In the genomic region with DNA sequence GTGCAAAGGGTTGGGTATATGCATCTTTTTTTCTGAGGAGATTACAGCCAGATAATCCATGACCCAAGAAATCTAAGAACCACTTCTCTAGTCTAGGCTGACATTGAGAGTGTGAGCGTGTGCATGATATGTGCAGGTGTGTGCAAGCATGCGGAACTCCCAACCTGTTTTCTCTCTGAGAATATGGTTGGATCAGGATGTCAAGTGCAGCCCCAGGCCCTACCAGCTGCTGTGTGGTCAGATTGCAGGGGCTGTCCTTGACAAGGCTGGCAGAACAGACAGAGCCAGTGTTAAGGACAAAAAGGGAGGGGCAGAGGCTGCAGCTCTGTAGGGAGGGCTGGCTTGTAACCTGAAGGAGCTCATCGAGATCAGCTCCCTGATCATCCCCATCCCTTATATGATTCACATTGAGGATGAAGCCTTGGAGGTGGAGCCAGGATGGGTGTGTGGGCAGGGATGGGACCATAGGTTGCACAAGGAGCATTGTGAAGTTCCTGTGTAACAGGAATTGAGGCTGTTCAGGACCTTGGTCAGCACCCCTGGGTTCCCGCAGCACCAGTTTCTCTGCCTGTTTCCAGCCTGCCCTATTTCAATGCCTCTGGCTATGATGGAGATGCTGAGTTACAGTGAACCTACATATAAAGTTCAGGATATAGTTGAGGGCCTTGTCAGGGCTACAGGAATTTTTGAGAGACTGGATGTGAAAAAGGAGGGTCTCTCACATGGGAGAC, we compare ENCODE assay signal across 9 cellular contexts. TPM values are rescaled to one million over a fixed set of nuclear protein-coding genes. Genes with fewer than 3 reads are reported as not detected.
DNase-seq lines count a peak whose midpoint lies in the region; ATAC-seq and TF ChIP-seq lines count a peak whose summit lies in the region.
"Had no signal": no experiment of that assay in that cellular context is flagged by ENCODE, and none has a peak within 500 bp of the region (broad histone marks: within the 10 kb centered on the region; RNA-seq: fewer than 3 reads in every experiment).

No MANE protein-coding gene starts in this region.

- WGBS in esophagus squamous epithelium, 2 donors, result 56 to 57% methylated on average over 4 of the region's 4 CpGs

- no peaks in the 10 kb centered on the region for H3K4me1 ChIP-seq in esophagus squamous epithelium

- no peak overlapping the region for H3K4me3 ChIP-seq in esophagus squamous epithelium

- intact Hi-C loops in left cardiac atrium (cut with DNase I), result no loop called here
- intact Hi-C loops in left ventricle myocardium superior (cut with micrococcal nuclease), result no loop called here
- intact Hi-C loops in esophagus squamous epithelium (cut with DNase I), result no loop called here

- peak; percentile 37 to 47 for ATAC-seq in left cardiac atrium
- ATAC-seq in left ventricle myocardium superior, result no peak
- no peak for ATAC-seq in HG02623 (IDR thresholded peaks at IDR 0.05; ENCODE audit: unreplicated experiment)
- no peak for ATAC-seq in GM19351 (IDR thresholded peaks at IDR 0.05; ENCODE audit: unreplicated experiment)
- ATAC-seq: naive thymus-derived CD8-positive, alpha-beta T cell had no signal

- DNase-seq in left cardiac atrium, result peak; percentile 55
- DNase-seq in left ventricle myocardium superior, result no peak
- peak; percentile 88 to 94 for DNase-seq in NCI-H526 (lab: John Stamatoyannopoulos, UW)
- DNase-seq in astrocyte of the hippocampus (ENCODE audit: low read depth, low spot score), result peak; percentile 84
- peak; percentile 12 for DNase-seq in medulla oblongata (ENCODE audit: extremely low spot score)
- DNase-seq in esophagus squamous epithelium (lab: John Stamatoyannopoulos, UW), result no peak

- TF ChIP-seq CTCF in esophagus squamous epithelium (IDR thresholded peaks at IDR 0.05), result no peak

- H3K9me3 ChIP-seq in esophagus squamous epithelium, result no peaks in the 10 kb centered on the region

- H3K27ac ChIP-seq in esophagus squamous epithelium, result no peak overlapping the region

- peaks cover 0 to 48% (median 0%) of the 10 kb centered on the region in 4 donors for H3K27me3 ChIP-seq in esophagus squamous epithelium

- H3K36me3 ChIP-seq in esophagus squamous epithelium, result no peaks in the 10 kb centered on the region

- no peak for TF ChIP-seq POLR2A in esophagus squamous epithelium (IDR thresholded peaks at IDR 0.05)

RNA-seq across cellular contexts. Expression of gene ARAP3, which starts 52.6 kb away (rescaled TPM):
- total RNA-seq in left cardiac atrium, result 10 to 100 TPM; 10.1 to 18.7 TPM
- 13.2 TPM for total RNA-seq in left ventricle myocardium superior
- total RNA-seq in esophagus squamous epithelium, result 1 to 10 TPM; 1.1 to 5.9 (median 2.4) TPM

Comparison
In these comparisons a context has a peak if more than half of its experiments do, and no peak if none do; other contexts are left out.
1. ATAC-seq: peak in left cardiac atrium (2 of 2); none in left ventricle myocardium superior (single experiment), HG02623 (single experiment) and GM19351 (single experiment).
2. DNase-seq: peak in left cardiac atrium (single experiment), NCI-H526 (2 of 2), astrocyte of the hippocampus (single experiment) and medulla oblongata (single experiment); none in left ventricle myocardium superior (single experiment) and esophagus squamous epithelium (single experiment).